8 cellular contexts compared by ENCODE assay signal in genomic region chr5:77775773-77776605, GRCh38. TPM values are rescaled to one million over a fixed set of nuclear protein-coding genes. Genes with fewer than 3 reads are reported as not detected.
DNase-seq lines count a peak whose midpoint lies in the region; ATAC-seq and TF ChIP-seq lines count a peak whose summit lies in the region.

Gene TBCA (minus strand): TSS chr5:77776339. CDS start chr5:77776257, 82 bp downstream.

- CTCF ChIA-PET in activated B cell treated with CpG ODN at 0.5 μM for 24 hours (lab: Charles Lee), result no interaction called here

- DNase-seq in AG20443 (ENCODE audit: low spot score) (peak; percentile 96), NCI-H226 (peak; percentile 81), activated B cell treated with CpG ODN at 0.5 μM for 24 hours (peak; percentile 96), cardiac fibroblast (ENCODE audit: low read depth in 2 of 2) (peak; percentile 89 to 97), inferior parietal cortex (ENCODE audit: extremely low spot score) (peak; percentile 93)
- peak; percentile 78 to 82 for DNase-seq in stimulated activated CD4-positive, alpha-beta T cell treated with anti-CD3 and anti-CD28 coated beads, Interleukin-12 subunit alpha, Interleukin-12 subunit beta, amount 100 ng/mL, for 24 hours (ENCODE audit: low read depth in 2 of 2)

- intact Hi-C loops in activated B cell treated with CpG ODN at 0.5 μM for 24 hours (cut with micrococcal nuclease), result loop anchor here (1.0 to 10.0 kb wide), 18 partner anchors 69 to 1836 kb away; partner anchors contain the start of genes AGGF1, AP3B1, IQGAP2 and SCAMP1

- H3K4me1 Mint-ChIP-seq in activated B cell treated with CpG ODN at 0.5 μM for 24 hours, result peaks cover 44% of the 10 kb centered on the region

- POLR2A ChIA-PET in activated B cell treated with CpG ODN at 0.5 μM for 24 hours (lab: Charles Lee), result no interaction called here

- H3K9me3 Mint-ChIP-seq in activated B cell treated with CpG ODN at 0.5 μM for 24 hours, result no peaks in the 10 kb centered on the region

- TF ChIP-seq CTCF in activated B cell treated with CpG ODN at 0.5 μM for 24 hours (IDR thresholded peaks at IDR 0.05) (no peak), cardiac fibroblast (IDR thresholded peaks at IDR 0.05; ENCODE audit: low read depth, low read length) (no peak)

- peak within 1 kb of the TSS; percentile 66 to 67 for H3K4me3 ChIP-seq in cardiac fibroblast (replicated peaks in 1 of 2; ENCODE audit: low read depth in 2 of 2, low read length in 2 of 2)

- ATAC-seq in GM19023 (IDR thresholded peaks at IDR 0.05; ENCODE audit: unreplicated experiment) (peak; percentile 95), HG03196 (IDR thresholded peaks at IDR 0.05; ENCODE audit: unreplicated experiment) (peak; percentile 93), activated B cell treated with CpG ODN at 0.5 μM for 24 hours (ENCODE audit: low read depth) (peak; percentile 89)

- H3K4me3 Mint-ChIP-seq in activated B cell treated with CpG ODN at 0.5 μM for 24 hours, result peak within 1 kb of the TSS; percentile 95

- H3K27ac Mint-ChIP-seq in activated B cell treated with CpG ODN at 0.5 μM for 24 hours, result peak within 1 kb of the TSS; percentile 93

- H3K27me3 Mint-ChIP-seq in activated B cell treated with CpG ODN at 0.5 μM for 24 hours, result no peaks in the 10 kb centered on the region

- peaks cover 25% of the 10 kb centered on the region for H3K36me3 Mint-ChIP-seq in activated B cell treated with CpG ODN at 0.5 μM for 24 hours (ENCODE audit: low read depth)

RNA-seq across cellular contexts. Expression of gene TBCA, which starts in this region (rescaled TPM):
- 113 and 128 TPM in 2 replicates for total RNA-seq in activated B cell treated with CpG ODN at 0.5 μM for 24 hours

Comparison
In these comparisons a context has a peak if more than half of its experiments do, and no peak if none do; other contexts are left out.
1. Peak in every context shown above with its lines: DNase-seq, ATAC-seq and H3K4me3 ChIP-seq.